8 cellular contexts compared by ENCODE assay signal in the genomic region with DNA sequence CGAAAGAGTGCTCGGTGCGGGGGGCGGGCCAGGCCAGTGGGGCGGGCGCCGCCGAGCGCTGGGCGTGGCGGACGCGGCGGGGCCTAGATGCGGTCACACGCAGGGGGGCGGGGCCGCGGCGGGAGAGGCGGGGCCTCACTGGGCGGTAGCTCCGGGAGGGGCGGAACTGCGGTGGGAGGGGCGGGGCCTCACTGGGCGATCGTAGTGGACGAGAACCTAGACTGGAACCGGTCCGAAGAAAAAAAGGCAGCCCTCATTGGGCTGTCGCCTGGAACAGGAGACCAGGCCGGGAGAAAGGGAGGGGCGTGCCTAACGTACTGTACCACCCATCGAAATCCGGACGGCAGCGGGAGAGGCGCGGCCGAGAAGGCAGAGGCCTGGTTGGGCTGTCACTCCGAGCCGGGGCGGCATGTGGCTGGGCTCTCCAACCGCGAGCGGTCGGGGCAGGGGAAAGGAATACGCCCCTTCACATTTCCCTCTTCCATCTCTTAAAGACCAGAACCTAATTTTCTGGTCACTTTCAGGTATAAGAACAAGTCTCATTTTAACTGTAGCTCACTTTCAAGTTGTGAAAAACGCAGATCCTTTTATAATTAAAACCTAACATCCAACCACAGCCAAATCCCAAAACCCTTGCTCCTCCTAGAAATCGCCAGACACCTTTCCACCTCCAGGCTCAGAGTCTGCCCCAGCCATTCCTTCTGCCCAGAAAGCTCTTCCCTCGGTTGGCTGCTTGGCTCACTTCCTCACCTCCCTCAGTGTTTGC. TPM values are rescaled to one million over a fixed set of nuclear protein-coding genes. Genes with fewer than 3 reads are reported as not detected.
A peak's percentile ranks its signal among the peaks of the same experiment; 100 is the strongest.
DNase-seq lines count a peak whose midpoint lies in the region; ATAC-seq and TF ChIP-seq lines count a peak whose summit lies in the region.

A gene with protein sequence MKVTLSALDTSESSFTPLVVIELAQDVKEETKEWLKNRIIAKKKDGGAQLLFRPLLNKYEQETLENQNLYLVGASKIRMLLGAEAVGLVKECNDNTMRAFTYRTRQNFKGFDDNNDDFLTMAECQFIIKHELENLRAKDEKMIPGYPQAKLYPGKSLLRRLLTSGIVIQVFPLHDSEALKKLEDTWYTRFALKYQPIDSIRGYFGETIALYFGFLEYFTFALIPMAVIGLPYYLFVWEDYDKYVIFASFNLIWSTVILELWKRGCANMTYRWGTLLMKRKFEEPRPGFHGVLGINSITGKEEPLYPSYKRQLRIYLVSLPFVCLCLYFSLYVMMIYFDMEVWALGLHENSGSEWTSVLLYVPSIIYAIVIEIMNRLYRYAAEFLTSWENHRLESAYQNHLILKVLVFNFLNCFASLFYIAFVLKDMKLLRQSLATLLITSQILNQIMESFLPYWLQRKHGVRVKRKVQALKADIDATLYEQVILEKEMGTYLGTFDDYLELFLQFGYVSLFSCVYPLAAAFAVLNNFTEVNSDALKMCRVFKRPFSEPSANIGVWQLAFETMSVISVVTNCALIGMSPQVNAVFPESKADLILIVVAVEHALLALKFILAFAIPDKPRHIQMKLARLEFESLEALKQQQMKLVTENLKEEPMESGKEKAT (minus strand): TSS at position 38 of the 766 bp plus-strand sequence. CDS start 16,159 bp downstream, outside the sequence.

- WGBS in esophagus squamous epithelium, 2 donors: 0 to 1% methylated on average over 17 to 22 of the region's 53 CpGs

- peak within 1 kb of the TSS; percentile 78 for H3K9ac ChIP-seq in Karpas-422 (ENCODE audit: low read length)

- H3K4me2 ChIP-seq in Karpas-422 (ENCODE audit: low read depth, low read length, poor library complexity, severe bottlenecking): peak within 1 kb of the TSS; percentile 80

- no peaks in the 10 kb centered on the region for H3K9me3 ChIP-seq in Karpas-422 (ENCODE audit: low read length)
- H3K9me3 ChIP-seq in esophagus squamous epithelium: no peaks in the 10 kb centered on the region
- no peaks in the 10 kb centered on the region for H3K9me3 ChIP-seq in muscle layer of duodenum (ENCODE audit: control insufficient read depth in 1 of 2, low read length in 2 of 2)

- H3K36me3 Mint-ChIP-seq in activated T-helper 1 cell treated with anti-CD3 and anti-CD28 coated beads, Interleukin-12 subunit alpha, Interleukin-12 subunit beta, Interleukin-2, Interleukin-4 antibody, amounts not matched to agents 30 ng/mL and 10 ng/mL and 1 ng/mL, durations not matched to agents 14 hours and 24 hours and 36 hours (ENCODE audit: low read depth): no peaks in the 10 kb centered on the region

- peaks cover 35% of the 10 kb centered on the region for H3K4me1 Mint-ChIP-seq in activated T-helper 1 cell treated with anti-CD3 and anti-CD28 coated beads, Interleukin-12 subunit alpha, Interleukin-12 subunit beta, Interleukin-2, Interleukin-4 antibody, amounts not matched to agents 30 ng/mL and 10 ng/mL and 1 ng/mL, durations not matched to agents 14 hours and 24 hours and 36 hours (ENCODE audit: low read depth)

- H2AFZ ChIP-seq in Karpas-422 (ENCODE audit: low read length): peak within 1 kb of the TSS; percentile 97

- intact Hi-C loops in activated T-helper 1 cell treated with anti-CD3 and anti-CD28 coated beads, Interleukin-12 subunit alpha, Interleukin-12 subunit beta, Interleukin-2, Interleukin-4 antibody, amounts not matched to agents 30 ng/mL and 10 ng/mL and 1 ng/mL, durations not matched to agents 14 hours and 24 hours and 36 hours (cut with micrococcal nuclease): loop anchor here (1.0 to 10.0 kb wide), 11 partner anchors 68 to 1657 kb away; a partner anchor contains a TSS
- intact Hi-C loops in esophagus squamous epithelium (cut with DNase I): no loop called here

- no peaks in the 10 kb centered on the region for H3K9me2 ChIP-seq in Karpas-422 (replicated peaks; ENCODE audit: insufficient read depth, low read length)

- no peak within 1 kb of the TSS for H3K27ac ChIP-seq in Karpas-422 (ENCODE audit: low read length)
- H3K27ac ChIP-seq in esophagus squamous epithelium: peak within 1 kb of the TSS; percentile 89 to 96 (median 92)
- peak within 1 kb of the TSS; percentile 87 for H3K27ac ChIP-seq in muscle layer of duodenum (ENCODE audit: low read length)

- DNase-seq in DMS79 treated with DMSO at 0.1 percent for 48 hours (lab: John Stamatoyannopoulos, UW) (peak; percentile 83), Karpas-422 (peak; percentile 97), RKO (ENCODE audit: low spot score) (peak; percentile 99), esophagus squamous epithelium (lab: John Stamatoyannopoulos, UW) (peak; percentile 86)
- peak; percentile 90 for DNase-seq in activated T-helper 1 cell treated with anti-CD3 and anti-CD28 coated beads, Interleukin-12 subunit alpha, Interleukin-12 subunit beta, Interleukin-2, Interleukin-4 antibody, amounts not matched to agents 30 ng/mL and 10 ng/mL and 1 ng/mL, durations not matched to agents 14 hours and 24 hours and 36 hours (ENCODE audit: low spot score)
- DNase-seq in stimulated activated CD8-positive, alpha-beta memory T cell treated with anti-CD3 and anti-CD28 coated beads, Interleukin-7, amount 100 ng/mL, for 24 hours (ENCODE audit: low read depth): peak; percentile 95

- H3K4me3 Mint-ChIP-seq in activated T-helper 1 cell treated with anti-CD3 and anti-CD28 coated beads, Interleukin-12 subunit alpha, Interleukin-12 subunit beta, Interleukin-2, Interleukin-4 antibody, amounts not matched to agents 30 ng/mL and 10 ng/mL and 1 ng/mL, durations not matched to agents 14 hours and 24 hours and 36 hours: peak within 1 kb of the TSS; percentile 91

- H3K9me3 Mint-ChIP-seq in activated T-helper 1 cell treated with anti-CD3 and anti-CD28 coated beads, Interleukin-12 subunit alpha, Interleukin-12 subunit beta, Interleukin-2, Interleukin-4 antibody, amounts not matched to agents 30 ng/mL and 10 ng/mL and 1 ng/mL, durations not matched to agents 14 hours and 24 hours and 36 hours: no peaks in the 10 kb centered on the region

- no peaks in the 10 kb centered on the region for H3K36me3 ChIP-seq in Karpas-422 (ENCODE audit: insufficient read depth, low read length)
- no peaks in the 10 kb centered on the region for H3K36me3 ChIP-seq in esophagus squamous epithelium
- no peaks in the 10 kb centered on the region for H3K36me3 ChIP-seq in muscle layer of duodenum (ENCODE audit: control insufficient read depth in 1 of 2, insufficient read depth in 2 of 2, low read length in 2 of 2)

- peak; percentile 93 for ATAC-seq in GM21825 (IDR thresholded peaks at IDR 0.05; ENCODE audit: unreplicated experiment)

- H3K79me2 ChIP-seq in Karpas-422 (ENCODE audit: low read length): no peaks in the 10 kb centered on the region

- H3K27ac Mint-ChIP-seq in activated T-helper 1 cell treated with anti-CD3 and anti-CD28 coated beads, Interleukin-12 subunit alpha, Interleukin-12 subunit beta, Interleukin-2, Interleukin-4 antibody, amounts not matched to agents 30 ng/mL and 10 ng/mL and 1 ng/mL, durations not matched to agents 14 hours and 24 hours and 36 hours: peak within 1 kb of the TSS; percentile 70

- TF ChIP-seq CTCF in esophagus squamous epithelium (IDR thresholded peaks at IDR 0.05): no peak

- H3K4me3 ChIP-seq in Karpas-422 (ENCODE audit: low read length) (peak within 1 kb of the TSS; percentile 65), esophagus squamous epithelium (peak within 1 kb of the TSS; percentile 88 to 98 (median 92)), muscle layer of duodenum (ENCODE audit: low read depth in 1 of 2, low read length in 2 of 2) (peak within 1 kb of the TSS; percentile 82 to 85)

- peaks cover 26% of the 10 kb centered on the region for H3K27me3 Mint-ChIP-seq in activated T-helper 1 cell treated with anti-CD3 and anti-CD28 coated beads, Interleukin-12 subunit alpha, Interleukin-12 subunit beta, Interleukin-2, Interleukin-4 antibody, amounts not matched to agents 30 ng/mL and 10 ng/mL and 1 ng/mL, durations not matched to agents 14 hours and 24 hours and 36 hours (ENCODE audit: insufficient read depth)

- H3K4me1 ChIP-seq in Karpas-422 (ENCODE audit: low read length) (peaks cover 12% of the 10 kb centered on the region), esophagus squamous epithelium (peaks cover 0 to 22% (median 7%) of the 10 kb centered on the region in 3 donors), muscle layer of duodenum (ENCODE audit: control insufficient read depth in 1 of 2, insufficient read depth in 2 of 2, low read length in 2 of 2) (peaks cover 0 to 11% of the 10 kb centered on the region in 2 donors)

- no peaks in the 10 kb centered on the region for H4K20me1 ChIP-seq in Karpas-422 (ENCODE audit: insufficient read depth, low read depth, low read length)

- H3K27me3 ChIP-seq in Karpas-422 (ENCODE audit: low read length): no peaks in the 10 kb centered on the region
- no peaks in the 10 kb centered on the region for H3K27me3 ChIP-seq in esophagus squamous epithelium
- no peaks in the 10 kb centered on the region for H3K27me3 ChIP-seq in muscle layer of duodenum (ENCODE audit: low read depth, low read length)

- TF ChIP-seq POLR2A in esophagus squamous epithelium (IDR thresholded peaks at IDR 0.05): peak in 2 of 4 donors; percentile 39 to 45

RNA-seq across cellular contexts. Expression of the gene that starts here (rescaled TPM):
- 2.8 and 3.2 TPM in 2 replicates for total RNA-seq in Karpas-422 (2014; rRNA removed; shearing (Covaris generic); ENCODE audit: low replicate concordance)
- 4.2 and 4.6 TPM in 2 replicates for total RNA-seq in activated T-helper 1 cell treated with anti-CD3 and anti-CD28 coated beads, Interleukin-12 subunit alpha, Interleukin-12 subunit beta, Interleukin-2, Interleukin-4 antibody, amounts not matched to agents 30 ng/mL and 10 ng/mL and 1 ng/mL, durations not matched to agents 14 hours and 24 hours and 36 hours
- total RNA-seq in esophagus squamous epithelium: 10 to 100 TPM; 18.5 to 22.3 (median 20.3) TPM
